19 cellular contexts compared by ENCODE assay signal in genomic region chr1:171828794-171829193, GRCh38.
"Had no signal": no experiment of that assay in that cellular context is flagged by ENCODE, and none has a peak within 500 bp of the region (broad histone marks: within the 10 kb centered on the region; RNA-seq: fewer than 3 reads in every experiment).

No MANE protein-coding gene starts in this region.

- H3K36me3 Mint-ChIP-seq: stimulated activated effector memory CD8-positive, alpha-beta T cell treated with anti-CD3 and anti-CD28 coated beads, Interleukin-12 subunit alpha, Interleukin-12 subunit beta, amount 100 ng/mL, for 72 hours had no signal

- H3K27me3 ChIP-seq: adrenal gland had no signal

- ATAC-seq: left lobe of liver; sciatic nerve; stimulated activated effector memory CD8-positive, alpha-beta T cell treated with anti-CD3 and anti-CD28 coated beads, Interleukin-12 subunit alpha, Interleukin-12 subunit beta, amount 100 ng/mL, for 72 hours had no signal

- H3K4me1 ChIP-seq: adrenal gland had no signal

- DNase-seq: activated CD4-positive, alpha-beta T cell treated with anti-CD3 and anti-CD28 coated beads, Interleukin-2, amount 50 U/mL, for 48 hours; activated gamma-delta T cell treated with Interleukin-2 at 50 U/mL for 16 hours; activated T-cell treated with anti-CD3 and anti-CD28 coated beads for 4 hours; adrenal gland; cerebellar nuclear complex; cortex of kidney; hypothalamus; nucleus accumbens; stimulated activated CD4-positive, alpha-beta T cell treated with anti-CD3 and anti-CD28 coated beads, Interleukin-4, amount 100 ng/mL, for 24 hours; T1000 had no signal

- H3K27ac ChIP-seq: adrenal gland, WERI-Rb-1 had no signal

- H3K4me3 ChIP-seq: adrenal gland, lung had no signal

- H3K4me1 Mint-ChIP-seq: mesothelial cell of epicardium; nephron; stimulated activated effector memory CD8-positive, alpha-beta T cell treated with anti-CD3 and anti-CD28 coated beads, Interleukin-12 subunit alpha, Interleukin-12 subunit beta, amount 100 ng/mL, for 72 hours had no signal

- H3K4me3 Mint-ChIP-seq: activated T-helper 1 cell treated with anti-CD3 and anti-CD28 coated beads, Interleukin-12 subunit alpha, Interleukin-12 subunit beta, Interleukin-2, Interleukin-4 antibody, amounts not matched to agents 30 ng/mL and 10 ng/mL and 1 ng/mL, durations not matched to agents 14 hours and 24 hours and 36 hours; mesothelial cell of epicardium; nephron; stimulated activated effector memory CD8-positive, alpha-beta T cell treated with anti-CD3 and anti-CD28 coated beads, Interleukin-12 subunit alpha, Interleukin-12 subunit beta, amount 100 ng/mL, for 72 hours had no signal

- H3K27ac Mint-ChIP-seq: activated naive CD4-positive, alpha-beta T cell treated with anti-CD3 and anti-CD28 coated beads, Interleukin-2, amount 50 U/mL, for 72 hours; activated T-helper 1 cell treated with anti-CD3 and anti-CD28 coated beads, Interleukin-12 subunit alpha, Interleukin-12 subunit beta, Interleukin-2, Interleukin-4 antibody, amounts not matched to agents 30 ng/mL and 10 ng/mL and 1 ng/mL, durations not matched to agents 14 hours and 24 hours and 36 hours; mesothelial cell of epicardium; nephron; stimulated activated effector memory CD8-positive, alpha-beta T cell treated with anti-CD3 and anti-CD28 coated beads, Interleukin-12 subunit alpha, Interleukin-12 subunit beta, amount 100 ng/mL, for 72 hours had no signal

- H3K36me3 ChIP-seq: adrenal gland, WERI-Rb-1 had no signal
